Comparison of ENCODE assay signal across 8 cellular contexts in the genomic region with DNA sequence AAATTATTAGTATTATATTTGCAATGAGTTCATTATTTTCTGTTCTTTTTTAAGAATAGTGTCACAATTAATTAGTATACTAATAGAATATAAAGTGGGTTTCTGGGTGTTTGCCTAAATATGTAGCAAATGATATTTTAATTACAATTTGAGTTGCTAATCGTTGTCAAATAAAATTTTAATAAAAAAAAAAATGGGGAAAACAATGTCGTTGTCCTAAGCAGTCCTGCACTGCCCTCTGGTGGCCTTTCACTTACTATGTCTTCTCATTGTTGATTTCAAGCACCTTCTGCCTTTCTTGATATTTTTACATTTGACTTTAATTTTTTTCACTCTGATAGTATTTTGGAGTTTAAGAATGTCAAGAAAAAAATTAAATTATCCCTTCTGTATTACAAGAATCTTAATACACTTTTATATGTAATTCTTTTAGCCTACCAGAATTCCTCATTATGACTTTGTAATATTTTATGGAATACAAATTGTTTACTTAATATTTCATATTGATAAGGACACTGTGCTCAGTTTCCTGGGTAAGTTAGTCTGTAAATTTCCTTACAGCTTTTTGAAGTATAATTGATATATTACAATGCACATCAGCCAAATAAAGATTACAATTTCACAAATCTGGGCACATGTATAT.
A peak's percentile ranks its signal among the peaks of the same experiment; 100 is the strongest.
DNase-seq lines count a peak whose midpoint lies in the region; ATAC-seq, FAIRE-seq and TF ChIP-seq lines count a peak whose summit lies in the region.

No MANE protein-coding gene starts in this region.

- no peak overlapping the region for H3K4me3 ChIP-seq in H7 (ENCODE audit: insufficient read depth, low read depth, low read length)

- no peaks in the 10 kb centered on the region for H3K27me3 ChIP-seq in H7 (ENCODE audit: control insufficient read depth, insufficient read depth, low read length)

- no peak overlapping the region for H3K27ac Mint-ChIP-seq in stimulated activated naive CD8-positive, alpha-beta T cell treated with anti-CD3 and anti-CD28 coated beads, Interleukin-15, amount 100 ng/mL, for 72 hours

- no peaks in the 10 kb centered on the region for H3K4me1 Mint-ChIP-seq in stimulated activated naive CD8-positive, alpha-beta T cell treated with anti-CD3 and anti-CD28 coated beads, Interleukin-15, amount 100 ng/mL, for 72 hours

- ATAC-seq in stimulated activated naive CD8-positive, alpha-beta T cell treated with anti-CD3 and anti-CD28 coated beads, Interleukin-15, Interleukin-2, amounts not matched to agents 100 U/mL and 50 U/mL, for 24 hours = no peak
- no peak for ATAC-seq in stimulated activated naive CD8-positive, alpha-beta T cell treated with anti-CD3 and anti-CD28 coated beads, Interleukin-15, amount 100 ng/mL, for 72 hours

- no peaks in the 10 kb centered on the region for H3K36me3 ChIP-seq in H7 (replicated peaks; ENCODE audit: control insufficient read depth, insufficient read depth, low read length)

- TF ChIP-seq POLR2A in GM12892 (IDR thresholded peaks at IDR 0.05; ENCODE audit: low read depth, low read length) = no peak

- DNase-seq in stimulated activated naive CD8-positive, alpha-beta T cell treated with anti-CD3 and anti-CD28 coated beads, Interleukin-15, Interleukin-2, amounts not matched to agents 100 U/mL and 50 U/mL, for 24 hours = peak; percentile 35
- no peak for DNase-seq in stimulated activated naive CD8-positive, alpha-beta T cell treated with anti-CD3 and anti-CD28 coated beads, Interleukin-15, amount 100 ng/mL, for 72 hours
- DNase-seq in NCI-H1092 treated with DMSO at 0.1 percent for 48 hours (lab: John Stamatoyannopoulos, UW) (peak; percentile 55), amniotic epithelial cell (ENCODE audit: low read depth) (peak; percentile 44), kidney tubule cell (ENCODE audit: low spot score) (peak; percentile 44), SHP77 treated with DMSO at 0.1 percent for 48 hours (lab: John Stamatoyannopoulos, UW) (no peak), H7 (no peak), GM12892 (ENCODE audit: insufficient read length) (no peak)

- peaks cover 10 to 42% of the 10 kb centered on the region in 2 donors for H3K9me3 Mint-ChIP-seq in stimulated activated naive CD8-positive, alpha-beta T cell treated with anti-CD3 and anti-CD28 coated beads, Interleukin-15, amount 100 ng/mL, for 72 hours

- peaks cover 11% of the 10 kb centered on the region for H3K27me3 Mint-ChIP-seq in stimulated activated naive CD8-positive, alpha-beta T cell treated with anti-CD3 and anti-CD28 coated beads, Interleukin-15, amount 100 ng/mL, for 72 hours

- FAIRE-seq in GM12892 (lab: Jason Lieb, UNC) = no peak

- no peak overlapping the region for H3K4me3 Mint-ChIP-seq in stimulated activated naive CD8-positive, alpha-beta T cell treated with anti-CD3 and anti-CD28 coated beads, Interleukin-15, amount 100 ng/mL, for 72 hours

Comparison
In these comparisons a context has a peak if more than half of its experiments do, and no peak if none do; other contexts are left out.
1. DNase-seq: peak in stimulated activated naive CD8-positive, alpha-beta T cell treated with anti-CD3 and anti-CD28 coated beads, Interleukin-15, Interleukin-2, amounts not matched to agents 100 U/mL and 50 U/mL, for 24 hours (single experiment), NCI-H1092 treated with DMSO at 0.1 percent for 48 hours (single experiment), amniotic epithelial cell (single experiment) and kidney tubule cell (single experiment); none in stimulated activated naive CD8-positive, alpha-beta T cell treated with anti-CD3 and anti-CD28 coated beads, Interleukin-15, amount 100 ng/mL, for 72 hours (0 of 2), SHP77 treated with DMSO at 0.1 percent for 48 hours (single experiment), H7 (single experiment) and GM12892 (single experiment).